ENCODE assay signal across 8 cellular contexts in genomic region chr9:122095010-122095767, GRCh38. TPM values are rescaled to one million over a fixed set of nuclear protein-coding genes. Genes with fewer than 3 reads are reported as not detected.
DNase-seq lines count a peak whose midpoint lies in the region; ATAC-seq and TF ChIP-seq lines count a peak whose summit lies in the region.

No MANE protein-coding gene starts in this region.

- peak overlapping the region; percentile 2 for H3K4me3 Mint-ChIP-seq in T-helper 2 cell treated with Interferon-gamma antibody and Interleukin-4, amounts not matched to agents 5 μg/mL and 100 μg/mL, for 36 hours

- peak overlapping the region; percentile 27; the same call in 1 of the 2 replicates for H2AFZ ChIP-seq in Loucy (ENCODE audit: low read length)

- H3K4me1 ChIP-seq in Loucy (ENCODE audit: insufficient read depth, low read length, poor library complexity, severe bottlenecking), result peaks cover 18% of the 10 kb centered on the region

- H3K4me2 ChIP-seq in Loucy (ENCODE audit: low read depth, low read length, poor library complexity, severe bottlenecking), result peak overlapping the region; percentile 47

- H3K36me3 Mint-ChIP-seq in T-helper 2 cell treated with Interferon-gamma antibody and Interleukin-4, amounts not matched to agents 5 μg/mL and 100 μg/mL, for 36 hours (ENCODE audit: low read depth), result no peaks in the 10 kb centered on the region

- no peak overlapping the region for H3K4me3 ChIP-seq in Loucy (ENCODE audit: low read length, poor library complexity, severe bottlenecking)
- H3K4me3 ChIP-seq in brain microvascular endothelial cell (ENCODE audit: low read depth, low read length), result no peak overlapping the region

- no peak overlapping the region for H3K9ac ChIP-seq in Loucy (ENCODE audit: low read depth, low read length, poor library complexity, severe bottlenecking)

- H3K9me3 ChIP-seq in Loucy (ENCODE audit: insufficient read depth, low read depth, low read length), result no peaks in the 10 kb centered on the region

- H3K27me3 Mint-ChIP-seq in T-helper 2 cell treated with Interferon-gamma antibody and Interleukin-4, amounts not matched to agents 5 μg/mL and 100 μg/mL, for 36 hours (ENCODE audit: low read depth), result peaks cover 15% of the 10 kb centered on the region

- no peaks in the 10 kb centered on the region for H3K27me3 ChIP-seq in Loucy (ENCODE audit: insufficient read depth, low read length, poor library complexity, severe bottlenecking)
- H3K27me3 ChIP-seq in brain microvascular endothelial cell (replicated peaks), result no peaks in the 10 kb centered on the region

- peaks cover 16% of the 10 kb centered on the region for H3K4me1 Mint-ChIP-seq in T-helper 2 cell treated with Interferon-gamma antibody and Interleukin-4, amounts not matched to agents 5 μg/mL and 100 μg/mL, for 36 hours (ENCODE audit: low read depth)

- ATAC-seq in left lobe of liver, result no peak
- no peak for ATAC-seq in GM19397 (IDR thresholded peaks at IDR 0.05; ENCODE audit: unreplicated experiment)
- ATAC-seq in HG03442 (IDR thresholded peaks at IDR 0.05; ENCODE audit: unreplicated experiment), result no peak

- H3K36me3 ChIP-seq in Loucy (ENCODE audit: insufficient read depth, low read length), result no peaks in the 10 kb centered on the region
- no peaks in the 10 kb centered on the region for H3K36me3 ChIP-seq in brain microvascular endothelial cell (replicated peaks)

- no peaks in the 10 kb centered on the region for H3K9me2 ChIP-seq in Loucy (replicated peaks; ENCODE audit: low read depth, low read length)

- no peak overlapping the region for H3K27ac Mint-ChIP-seq in T-helper 2 cell treated with Interferon-gamma antibody and Interleukin-4, amounts not matched to agents 5 μg/mL and 100 μg/mL, for 36 hours

- in situ Hi-C loops in brain microvascular endothelial cell (cut with HindIII; ENCODE audit: low pct_ligation_motif_present, low sequenced_read_pairs), result no loop called here

- H3F3A ChIP-seq in Loucy (ENCODE audit: low read depth), result no peaks in the 10 kb centered on the region

- peaks cover 5% of the 10 kb centered on the region; the same call in 1 of the 2 replicates for H3K79me2 ChIP-seq in Loucy (ENCODE audit: insufficient read depth, low read length)

- DNase-seq in GM03348 (ENCODE audit: low spot score) (peak; percentile 61), brain microvascular endothelial cell (peak; percentile 72), left lobe of liver (ENCODE audit: low spot score) (peak; percentile 46)
- peak; percentile 43 for DNase-seq in T-helper 2 cell treated with Interferon-gamma antibody and Interleukin-4, amounts not matched to agents 5 μg/mL and 100 μg/mL, for 36 hours (ENCODE audit: low spot score)
- peak; percentile 32 for DNase-seq in stimulated activated CD8-positive, alpha-beta memory T cell treated with anti-CD3 and anti-CD28 coated beads, Interleukin-15, amount 100 ng/mL, for 1 hour (ENCODE audit: low read depth)

- H3K9me3 Mint-ChIP-seq in T-helper 2 cell treated with Interferon-gamma antibody and Interleukin-4, amounts not matched to agents 5 μg/mL and 100 μg/mL, for 36 hours, result no peaks in the 10 kb centered on the region

- TF ChIP-seq CTCF in Loucy (conservative IDR thresholded peaks at IDR 0.05; ENCODE audit: low read length), result peak; percentile 86
- peak; percentile 77 for TF ChIP-seq CTCF in brain microvascular endothelial cell (IDR thresholded peaks at IDR 0.05; ENCODE audit: low read depth, low read length, missing control alignments)

- peaks cover 5% of the 10 kb centered on the region for H4K20me1 ChIP-seq in Loucy (ENCODE audit: insufficient read depth, low read length, poor library complexity, severe bottlenecking)

- H3K27ac ChIP-seq in brain microvascular endothelial cell, result no peak overlapping the region

RNA-seq across cellular contexts. Expression of gene TTLL11, which starts 2.1 kb away (rescaled TPM):
- 2.8 TPM for total RNA-seq in left lobe of liver
